Comparison of ENCODE assay signal across 25 cellular contexts in genomic region chr7:69746383-69746782, GRCh38.
"Had no signal": no experiment of that assay in that cellular context is flagged by ENCODE, and none has a peak within 500 bp of the region (broad histone marks: within the 10 kb centered on the region; RNA-seq: fewer than 3 reads in every experiment).

No MANE protein-coding gene starts in this region.

- H3K27ac ChIP-seq: coronary artery, dorsolateral prefrontal cortex, esophagus muscularis mucosa, foreskin keratinocyte, gastroesophageal sphincter, heart left ventricle, hepatocyte had no signal

- H3K9me3 Mint-ChIP-seq: immature natural killer cell, mesothelial cell of epicardium, naive B cell had no signal

- DNase-seq: dermis blood vessel endothelial cell; dorsolateral prefrontal cortex; effector CD4-positive, alpha-beta T cell; effector memory CD4-positive, alpha-beta T cell; foreskin keratinocyte; heart left ventricle; hypothalamus; immature natural killer cell; islet precursor cell; kidney; kidney glomerular epithelial cell; left colon; left ventricle myocardium superior; mesenchymal stem cell; mucosa of descending colon; naive B cell had no signal

- H3K27ac Mint-ChIP-seq: immature natural killer cell, mesothelial cell of epicardium had no signal

- H3K27me3 Mint-ChIP-seq: naive B cell had no signal

- H3K4me1 Mint-ChIP-seq: immature natural killer cell had no signal

- H3K27me3 ChIP-seq: dorsolateral prefrontal cortex, esophagus muscularis mucosa, foreskin keratinocyte, gastroesophageal sphincter, heart left ventricle, hepatocyte had no signal

- H3K36me3 Mint-ChIP-seq: immature natural killer cell, mesothelial cell of epicardium, naive B cell had no signal

- H3K9me3 ChIP-seq: esophagus muscularis mucosa, gastroesophageal sphincter, heart left ventricle, mucosa of descending colon had no signal

- FAIRE-seq: colon, endothelial cell of umbilical vein, frontal cortex, kidney had no signal

- H3K4me3 ChIP-seq: coronary artery, dorsolateral prefrontal cortex, esophagus muscularis mucosa, gastroesophageal sphincter, heart left ventricle, hepatocyte, mucosa of descending colon had no signal

- ATAC-seq: foreskin keratinocyte, gastroesophageal sphincter, heart left ventricle, left colon, left lobe of liver, left ventricle myocardium superior, mucosa of descending colon had no signal

- H3K4me2 ChIP-seq: hepatocyte had no signal

- H3K36me3 ChIP-seq: esophagus muscularis mucosa, gastroesophageal sphincter, heart left ventricle had no signal

- H2AFZ ChIP-seq: hepatocyte had no signal

- H3K4me3 Mint-ChIP-seq: immature natural killer cell, mesothelial cell of epicardium, naive B cell had no signal
